ENCODE assay signal across 1 cellular context in the genomic region with DNA sequence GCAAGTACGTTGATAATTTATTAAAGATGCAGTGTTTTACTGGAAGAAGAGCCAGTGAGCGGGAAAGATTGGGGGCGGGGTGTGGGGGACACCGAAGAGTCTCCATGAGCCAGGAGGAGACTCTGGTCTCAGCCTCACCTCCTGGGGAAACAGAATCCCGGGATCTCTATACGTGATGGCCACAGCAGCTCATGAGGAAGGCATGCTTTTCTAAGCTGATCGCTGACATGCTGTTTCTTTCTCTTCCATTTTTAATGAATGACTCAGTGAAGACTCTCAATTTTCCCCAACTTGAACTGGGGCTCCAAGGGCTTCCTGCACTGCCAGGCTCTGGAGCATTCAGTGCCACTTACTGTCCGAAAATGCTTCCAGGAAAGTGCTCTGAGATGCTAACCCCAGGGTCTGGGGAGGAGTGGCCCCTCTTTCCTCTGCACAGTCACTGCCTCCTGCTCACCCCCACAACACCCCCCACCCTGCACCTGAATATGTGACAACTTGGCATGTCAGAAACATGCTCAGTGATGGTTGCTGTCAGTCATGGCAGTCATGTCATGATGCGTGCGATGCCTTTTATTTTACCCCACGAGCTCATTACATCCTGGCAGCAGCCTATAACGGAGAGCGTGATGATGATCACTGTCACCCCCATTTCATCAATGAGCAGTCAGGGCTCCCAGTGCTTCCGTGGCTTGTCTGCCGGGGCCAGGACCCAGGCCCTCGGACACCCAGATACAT.
A peak's percentile ranks its signal among the peaks of the same experiment; 100 is the strongest.
TF ChIP-seq lines count a peak whose summit lies in the region.

No MANE protein-coding gene starts in this region.

TF ChIP-seq in neural cell, 6 proteins besides CTCF, POLR2A, EP300 and RAD21 (continued from another document):
- TF ChIP-seq SMC3 (conservative IDR thresholded peaks at IDR 0.05; ENCODE audit: poor library complexity) (no peak), POLR2AphosphoS5 (IDR thresholded peaks at IDR 0.05) (peak; percentile 84)
